8 cellular contexts compared by ENCODE assay signal in the genomic region with DNA sequence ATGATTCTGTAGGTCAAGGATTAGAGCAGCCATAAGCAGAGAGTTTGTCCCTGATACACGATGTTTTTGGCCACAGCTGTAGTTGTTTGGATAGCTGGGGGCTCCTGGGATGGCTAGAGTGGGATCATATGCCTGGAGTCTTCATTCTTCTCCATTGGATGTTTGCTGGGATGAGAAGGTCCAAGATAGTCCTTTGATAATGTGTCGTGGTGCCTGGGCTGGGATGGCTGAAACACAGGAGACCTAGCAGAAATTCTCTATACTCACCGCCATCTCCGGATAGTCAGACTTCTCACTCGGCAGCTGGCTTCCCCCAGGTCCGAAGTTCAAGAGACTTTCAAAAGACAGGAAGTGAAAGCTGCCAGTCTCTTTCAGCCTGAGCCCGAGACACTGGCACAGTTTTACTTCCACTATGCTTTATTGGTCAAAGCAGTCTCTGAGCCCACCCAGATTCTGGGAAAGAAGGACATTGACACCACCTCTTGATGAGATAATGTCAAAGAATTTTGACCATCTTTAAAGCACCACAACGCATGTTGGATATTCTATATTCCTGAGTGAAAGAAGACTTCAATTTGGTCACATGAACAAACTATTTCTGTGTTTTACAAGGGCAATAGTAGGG. TPM values are rescaled to one million over a fixed set of nuclear protein-coding genes. Genes with fewer than 3 reads are reported as not detected.
DNase-seq lines count a peak whose midpoint lies in the region; ATAC-seq and TF ChIP-seq lines count a peak whose summit lies in the region.

No MANE protein-coding gene starts in this region.

- intact Hi-C loops in activated naive CD4-positive, alpha-beta T cell treated with anti-CD3 and anti-CD28 coated beads for 36 hours (cut with micrococcal nuclease): no loop called here
- intact Hi-C loops in left lung (cut with DNase I): no loop called here

- peak; percentile 11 for DNase-seq in activated naive CD4-positive, alpha-beta T cell treated with anti-CD3 and anti-CD28 coated beads for 36 hours
- no peak for DNase-seq in activated naive CD4-positive, alpha-beta T cell (lab: John Stamatoyannopoulos, UW)
- DNase-seq in left lung: peak; percentile 54 to 75
- DNase-seq in activated gamma-delta T cell treated with Interleukin-2 at 50 U/mL for 16 hours: no peak
- DNase-seq in NCI-H345 treated with DMSO at 0.1 percent for 48 hours (lab: John Stamatoyannopoulos, UW; ENCODE audit: unreplicated experiment): no peak
- no peak for DNase-seq in activated T-cell treated with anti-CD3 and anti-CD28 coated beads, Interleukin-2, amount 50 U/mL, for 4 hours

- peaks cover 24% of the 10 kb centered on the region for H3K27me3 Mint-ChIP-seq in activated naive CD4-positive, alpha-beta T cell treated with anti-CD3 and anti-CD28 coated beads for 36 hours (ENCODE audit: low read depth)
- H3K27me3 Mint-ChIP-seq in activated T-cell treated with anti-CD3 and anti-CD28 coated beads, Interleukin-2, amount 50 U/mL, for 4 hours (ENCODE audit: low read depth): peaks cover 33% of the 10 kb centered on the region

- H3K27me3 ChIP-seq in OCI-LY1 (ENCODE audit: insufficient read depth, low read length): no peaks in the 10 kb centered on the region
- no peaks in the 10 kb centered on the region for H3K27me3 ChIP-seq in left lung

- H3K4me1 Mint-ChIP-seq in activated naive CD4-positive, alpha-beta T cell treated with anti-CD3 and anti-CD28 coated beads for 36 hours (ENCODE audit: low read depth): peaks cover 8% of the 10 kb centered on the region
- H3K4me1 Mint-ChIP-seq in activated T-cell treated with anti-CD3 and anti-CD28 coated beads, Interleukin-2, amount 50 U/mL, for 4 hours (ENCODE audit: low read depth): peaks cover 6% of the 10 kb centered on the region

- peak overlapping the region; percentile 70 for H3K4me2 ChIP-seq in OCI-LY1 (ENCODE audit: low read length)

- H3F3A ChIP-seq in OCI-LY1 (ENCODE audit: insufficient read depth, low read length): no peaks in the 10 kb centered on the region

- H3K9me3 ChIP-seq in OCI-LY1 (ENCODE audit: low read length) (no peaks in the 10 kb centered on the region), left lung (no peaks in the 10 kb centered on the region)

- H3K4me3 ChIP-seq in OCI-LY1 (ENCODE audit: low read depth, low read length, poor library complexity, severe bottlenecking) (peak overlapping the region; percentile 48), left lung (peak overlapping the region; percentile 19 to 38)

- TF ChIP-seq CTCF in OCI-LY1 (IDR thresholded peaks at IDR 0.05; ENCODE audit: low read length) (no peak), left lung (IDR thresholded peaks at IDR 0.05) (no peak)

- peak overlapping the region; percentile 96; the same call in 1 of the 2 replicates for H2AFZ ChIP-seq in OCI-LY1 (ENCODE audit: low read length)

- no peaks in the 10 kb centered on the region for H3K36me3 Mint-ChIP-seq in activated naive CD4-positive, alpha-beta T cell treated with anti-CD3 and anti-CD28 coated beads for 36 hours (ENCODE audit: low read depth)
- no peaks in the 10 kb centered on the region for H3K36me3 Mint-ChIP-seq in activated T-cell treated with anti-CD3 and anti-CD28 coated beads, Interleukin-2, amount 50 U/mL, for 4 hours (ENCODE audit: insufficient read depth)

- no peaks in the 10 kb centered on the region for H4K20me1 ChIP-seq in OCI-LY1 (ENCODE audit: insufficient read depth, low read length)

- H3K9me2 ChIP-seq in OCI-LY1 (ENCODE audit: low read depth, low read length): no peaks in the 10 kb centered on the region

- no peaks in the 10 kb centered on the region for H3K36me3 ChIP-seq in OCI-LY1 (ENCODE audit: insufficient read depth, low read length)
- H3K36me3 ChIP-seq in left lung: no peaks in the 10 kb centered on the region

- H3K27ac ChIP-seq in OCI-LY1 (ENCODE audit: low read depth, low read length, poor library complexity, severe bottlenecking) (no peak overlapping the region), left lung (peak overlapping the region in 1 of 2 donors; percentile 71)

- H3K79me2 ChIP-seq in OCI-LY1 (ENCODE audit: insufficient read depth, low read length): no peaks in the 10 kb centered on the region

- ATAC-seq in HG02943 (IDR thresholded peaks at IDR 0.05; ENCODE audit: low read depth, unreplicated experiment): peak; percentile 99
- ATAC-seq in left lung: peak; percentile 68
- ATAC-seq in activated T-cell treated with anti-CD3 and anti-CD28 coated beads, Interleukin-2, amount 50 U/mL, for 4 hours: no peak

- no peak overlapping the region for H3K4me3 Mint-ChIP-seq in activated naive CD4-positive, alpha-beta T cell treated with anti-CD3 and anti-CD28 coated beads for 36 hours
- no peak overlapping the region for H3K4me3 Mint-ChIP-seq in activated T-cell treated with anti-CD3 and anti-CD28 coated beads, Interleukin-2, amount 50 U/mL, for 4 hours

- CTCF ChIA-PET in activated naive CD4-positive, alpha-beta T cell treated with anti-CD3 and anti-CD28 coated beads for 36 hours (lab: Charles Lee): no interaction called here

- H3K4me1 ChIP-seq in OCI-LY1 (ENCODE audit: insufficient read depth, low read length, severe bottlenecking): peaks cover 13% of the 10 kb centered on the region
- peaks cover 0 to 4% of the 10 kb centered on the region in 2 donors for H3K4me1 ChIP-seq in left lung

- H3K27ac Mint-ChIP-seq in activated naive CD4-positive, alpha-beta T cell treated with anti-CD3 and anti-CD28 coated beads for 36 hours: no peak overlapping the region

- H3K9ac ChIP-seq in OCI-LY1 (ENCODE audit: low read length): peak overlapping the region; percentile 37; the same call in 1 of the 2 replicates

- no peaks in the 10 kb centered on the region for H3K9me3 Mint-ChIP-seq in activated naive CD4-positive, alpha-beta T cell treated with anti-CD3 and anti-CD28 coated beads for 36 hours
- no peaks in the 10 kb centered on the region for H3K9me3 Mint-ChIP-seq in activated T-cell treated with anti-CD3 and anti-CD28 coated beads, Interleukin-2, amount 50 U/mL, for 4 hours

RNA-seq across cellular contexts. Expression of a gene that starts 16.0 kb away (rescaled TPM):
- total RNA-seq in activated naive CD4-positive, alpha-beta T cell treated with anti-CD3 and anti-CD28 coated beads for 36 hours: under 1 TPM; 0.14 to 0.17 TPM
- total RNA-seq in left lung: 100 to 1,000 TPM; 102 to 118 TPM
- 1 to 10 TPM; 2.6 to 8.4 (median 3.1) TPM for total RNA-seq in activated T-cell treated with anti-CD3 and anti-CD28 coated beads, Interleukin-2, amount 50 U/mL, for 4 hours

Comparison
In these comparisons a context has a peak if more than half of its experiments do, and no peak if none do; other contexts are left out.
1. DNase-seq: peak in activated naive CD4-positive, alpha-beta T cell treated with anti-CD3 and anti-CD28 coated beads for 36 hours (single experiment) and left lung (2 of 2); none in activated naive CD4-positive, alpha-beta T cell (0 of 4), activated gamma-delta T cell treated with Interleukin-2 at 50 U/mL for 16 hours (single experiment), NCI-H345 treated with DMSO at 0.1 percent for 48 hours (single experiment) and activated T-cell treated with anti-CD3 and anti-CD28 coated beads, Interleukin-2, amount 50 U/mL, for 4 hours (single experiment).
2. ATAC-seq: peak in HG02943 (single experiment) and left lung (single experiment); none in activated T-cell treated with anti-CD3 and anti-CD28 coated beads, Interleukin-2, amount 50 U/mL, for 4 hours (0 of 2).
3. RNA of a gene that starts 16.0 kb away (total RNA-seq): 102 to 118 TPM in left lung; 2.6 to 8.4 TPM in activated T-cell treated with anti-CD3 and anti-CD28 coated beads, Interleukin-2, amount 50 U/mL, for 4 hours and 0.14 to 0.17 TPM in activated naive CD4-positive, alpha-beta T cell treated with anti-CD3 and anti-CD28 coated beads for 36 hours; every median in the first group is over 10 times any median in the second.